In the genomic region with DNA sequence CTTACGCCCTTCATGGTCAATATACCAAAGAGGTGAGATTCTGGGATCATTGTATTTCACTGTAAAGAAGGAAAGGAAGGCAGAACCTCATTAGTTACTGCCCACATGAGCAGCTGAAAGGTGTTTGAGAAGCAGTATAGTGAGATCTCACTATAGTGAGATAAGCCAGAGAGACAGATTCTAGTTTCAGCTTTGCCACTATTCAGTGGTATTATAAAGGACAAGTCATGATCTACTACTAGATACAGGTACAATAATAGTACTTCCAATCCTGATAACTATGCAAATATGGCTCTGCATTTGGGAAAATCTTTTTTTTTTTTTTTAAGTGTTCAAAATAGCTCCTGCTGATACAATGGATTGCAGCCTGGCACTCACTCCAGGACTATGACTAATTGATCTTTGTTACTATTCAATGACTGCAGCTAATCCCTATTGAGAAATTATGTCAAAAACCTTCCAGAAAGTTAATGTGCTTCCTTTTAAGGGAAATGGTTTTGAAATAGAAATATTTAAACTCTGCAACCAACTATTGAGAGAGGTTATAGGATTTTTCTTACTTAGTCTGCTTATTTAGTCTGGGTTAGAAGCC, we compare ENCODE assay signal across 1 cellular context.
TF ChIP-seq lines count a peak whose summit lies in the region.

No MANE protein-coding gene starts in this region.

TF ChIP-seq in SK-N-SH treated with all-trans-retinoic acid at 6 μM for 48 hours, 23 proteins besides CTCF, POLR2A, EP300 and RAD21 (continued from another document):
- TF ChIP-seq, protein P1, sequence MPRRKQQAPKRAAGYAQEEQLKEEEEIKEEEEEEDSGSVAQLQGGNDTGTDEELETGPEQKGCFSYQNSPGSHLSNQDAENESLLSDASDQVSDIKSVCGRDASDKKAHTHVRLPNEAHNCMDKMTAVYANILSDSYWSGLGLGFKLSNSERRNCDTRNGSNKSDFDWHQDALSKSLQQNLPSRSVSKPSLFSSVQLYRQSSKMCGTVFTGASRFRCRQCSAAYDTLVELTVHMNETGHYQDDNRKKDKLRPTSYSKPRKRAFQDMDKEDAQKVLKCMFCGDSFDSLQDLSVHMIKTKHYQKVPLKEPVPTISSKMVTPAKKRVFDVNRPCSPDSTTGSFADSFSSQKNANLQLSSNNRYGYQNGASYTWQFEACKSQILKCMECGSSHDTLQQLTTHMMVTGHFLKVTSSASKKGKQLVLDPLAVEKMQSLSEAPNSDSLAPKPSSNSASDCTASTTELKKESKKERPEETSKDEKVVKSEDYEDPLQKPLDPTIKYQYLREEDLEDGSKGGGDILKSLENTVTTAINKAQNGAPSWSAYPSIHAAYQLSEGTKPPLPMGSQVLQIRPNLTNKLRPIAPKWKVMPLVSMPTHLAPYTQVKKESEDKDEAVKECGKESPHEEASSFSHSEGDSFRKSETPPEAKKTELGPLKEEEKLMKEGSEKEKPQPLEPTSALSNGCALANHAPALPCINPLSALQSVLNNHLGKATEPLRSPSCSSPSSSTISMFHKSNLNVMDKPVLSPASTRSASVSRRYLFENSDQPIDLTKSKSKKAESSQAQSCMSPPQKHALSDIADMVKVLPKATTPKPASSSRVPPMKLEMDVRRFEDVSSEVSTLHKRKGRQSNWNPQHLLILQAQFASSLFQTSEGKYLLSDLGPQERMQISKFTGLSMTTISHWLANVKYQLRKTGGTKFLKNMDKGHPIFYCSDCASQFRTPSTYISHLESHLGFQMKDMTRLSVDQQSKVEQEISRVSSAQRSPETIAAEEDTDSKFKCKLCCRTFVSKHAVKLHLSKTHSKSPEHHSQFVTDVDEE (CRISPR knock-in tag; IDR thresholded peaks at IDR 0.05) = no peak
- TF ChIP-seq RARB (CRISPR knock-in tag; IDR thresholded peaks at IDR 0.05) (no peak), ZNF70 (CRISPR knock-in tag; IDR thresholded peaks at IDR 0.05) (no peak)
